In the genomic region with DNA sequence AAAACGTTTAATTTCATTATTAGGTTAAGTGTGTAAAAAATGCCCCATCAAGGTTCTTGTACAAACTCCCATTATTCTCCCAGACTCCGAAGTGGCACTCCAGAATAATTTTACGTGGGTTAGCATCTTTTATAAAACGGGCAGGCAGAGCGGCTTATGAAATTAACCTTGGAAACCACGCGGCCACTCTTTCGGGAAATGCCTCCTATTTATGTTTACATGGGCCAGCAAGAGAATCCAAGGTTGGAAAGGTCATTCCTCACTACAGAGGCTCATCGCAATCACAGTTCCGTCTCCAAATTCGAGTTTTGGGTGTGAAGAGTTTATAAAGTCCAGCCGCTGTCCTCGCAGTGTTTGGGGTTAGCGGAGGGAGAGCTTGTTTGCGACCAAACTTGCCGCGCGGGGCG, we compare ENCODE assay signal across 8 cellular contexts. TPM values are rescaled to one million over a fixed set of nuclear protein-coding genes. Genes with fewer than 3 reads are reported as not detected.
DNase-seq lines count a peak whose midpoint lies in the region; ATAC-seq lines count a peak whose summit lies in the region.

No MANE protein-coding gene starts in this region.

- no peaks in the 10 kb centered on the region for H3K9me3 Mint-ChIP-seq in stimulated activated naive B cell treated with anti-CD40 and anti-IgM and Interleukin-4, amounts not matched to agents 10 μg/mL and 1 μg/mL and 100 μg/mL, for 72 hours

- no peaks in the 10 kb centered on the region for H3K9me3 ChIP-seq in T-helper 17 cell (ENCODE audit: control insufficient read depth, low read length, poor library complexity, severe bottlenecking)
- H3K9me3 ChIP-seq in right cardiac atrium (ENCODE audit: control insufficient read depth, low read length), result no peaks in the 10 kb centered on the region

- H3K36me3 Mint-ChIP-seq in T-helper 17 cell (ENCODE audit: low read depth), result no peaks in the 10 kb centered on the region
- H3K36me3 Mint-ChIP-seq in stimulated activated naive B cell treated with anti-CD40 and anti-IgM and Interleukin-4, amounts not matched to agents 10 μg/mL and 1 μg/mL and 100 μg/mL, for 72 hours, result no peaks in the 10 kb centered on the region

- peak overlapping the region; percentile 90 for H3K4me3 Mint-ChIP-seq in T-helper 17 cell
- peak overlapping the region; percentile 87 to 88 for H3K4me3 Mint-ChIP-seq in stimulated activated naive B cell treated with anti-CD40 and anti-IgM and Interleukin-4, amounts not matched to agents 10 μg/mL and 1 μg/mL and 100 μg/mL, for 72 hours

- 5% methylated on average over 19 of the region's 19 CpGs for WGBS in right cardiac atrium

- H3K27me3 ChIP-seq in right cardiac atrium (ENCODE audit: control insufficient read depth, insufficient read depth), result no peaks in the 10 kb centered on the region

- DNase-seq in NCI-H1417 treated with DMSO at 0.1 percent for 48 hours (lab: John Stamatoyannopoulos, UW) (peak; percentile 22), NCI-H1417 (lab: John Stamatoyannopoulos, UW) (no peak), T-helper 17 cell (no peak), right cardiac atrium (no peak), D341Med (ENCODE audit: low spot score) (no peak), A172 (ENCODE audit: low spot score) (no peak)
- no peak for DNase-seq in stimulated activated naive B cell treated with anti-CD40 and anti-IgM and Interleukin-4, amounts not matched to agents 10 μg/mL and 1 μg/mL and 100 μg/mL, for 72 hours

- peak overlapping the region; percentile 73 for H3K4me3 ChIP-seq in right cardiac atrium (ENCODE audit: low read length)

- H3K4me1 ChIP-seq in right cardiac atrium (ENCODE audit: control insufficient read depth, insufficient read depth, low read length), result no peaks in the 10 kb centered on the region

- no peak for ATAC-seq in T-helper 17 cell
- ATAC-seq in right cardiac atrium, result no peak
- no peak for ATAC-seq in stimulated activated naive B cell treated with anti-CD40 and anti-IgM and Interleukin-4, amounts not matched to agents 10 μg/mL and 1 μg/mL and 100 μg/mL, for 72 hours (replicated peaks)
- no peak for ATAC-seq in HG03442 (IDR thresholded peaks at IDR 0.05; ENCODE audit: unreplicated experiment)

- intact Hi-C loops in right cardiac atrium (cut with DNase I), result loop anchor here in 2 of 4 donors (2.0 to 5.0 kb wide), 2 partner anchors 33 kb away; no protein-coding TSS in a partner anchor

- H3K4me1 Mint-ChIP-seq in T-helper 17 cell, result peaks cover 9% of the 10 kb centered on the region
- H3K4me1 Mint-ChIP-seq in stimulated activated naive B cell treated with anti-CD40 and anti-IgM and Interleukin-4, amounts not matched to agents 10 μg/mL and 1 μg/mL and 100 μg/mL, for 72 hours, result peaks cover 11 to 25% of the 10 kb centered on the region in 2 donors

- no peaks in the 10 kb centered on the region for H3K27me3 Mint-ChIP-seq in T-helper 17 cell
- no peaks in the 10 kb centered on the region for H3K27me3 Mint-ChIP-seq in stimulated activated naive B cell treated with anti-CD40 and anti-IgM and Interleukin-4, amounts not matched to agents 10 μg/mL and 1 μg/mL and 100 μg/mL, for 72 hours

- H3K27ac Mint-ChIP-seq in T-helper 17 cell, result peak overlapping the region; percentile 73
- peak overlapping the region; percentile 31 for H3K27ac Mint-ChIP-seq in stimulated activated naive B cell treated with anti-CD40 and anti-IgM and Interleukin-4, amounts not matched to agents 10 μg/mL and 1 μg/mL and 100 μg/mL, for 72 hours

- H3K27ac ChIP-seq in right cardiac atrium (ENCODE audit: low read length), result peak overlapping the region; percentile 98

RNA-seq across cellular contexts. Expression of a gene that starts 1.2 kb away (rescaled TPM):
- total RNA-seq in T-helper 17 cell (1 to 10 TPM; 4.3 to 5.8 TPM), right cardiac atrium (10 to 100 TPM; 19.8 to 26.9 (median 23.1) TPM)
- 21.9 TPM for polyA plus RNA-seq in right cardiac atrium
- 12.9 and 17.6 TPM in 2 replicates for total RNA-seq in A172 (2014; rRNA removed; shearing (Covaris generic))
